In the genomic region with DNA sequence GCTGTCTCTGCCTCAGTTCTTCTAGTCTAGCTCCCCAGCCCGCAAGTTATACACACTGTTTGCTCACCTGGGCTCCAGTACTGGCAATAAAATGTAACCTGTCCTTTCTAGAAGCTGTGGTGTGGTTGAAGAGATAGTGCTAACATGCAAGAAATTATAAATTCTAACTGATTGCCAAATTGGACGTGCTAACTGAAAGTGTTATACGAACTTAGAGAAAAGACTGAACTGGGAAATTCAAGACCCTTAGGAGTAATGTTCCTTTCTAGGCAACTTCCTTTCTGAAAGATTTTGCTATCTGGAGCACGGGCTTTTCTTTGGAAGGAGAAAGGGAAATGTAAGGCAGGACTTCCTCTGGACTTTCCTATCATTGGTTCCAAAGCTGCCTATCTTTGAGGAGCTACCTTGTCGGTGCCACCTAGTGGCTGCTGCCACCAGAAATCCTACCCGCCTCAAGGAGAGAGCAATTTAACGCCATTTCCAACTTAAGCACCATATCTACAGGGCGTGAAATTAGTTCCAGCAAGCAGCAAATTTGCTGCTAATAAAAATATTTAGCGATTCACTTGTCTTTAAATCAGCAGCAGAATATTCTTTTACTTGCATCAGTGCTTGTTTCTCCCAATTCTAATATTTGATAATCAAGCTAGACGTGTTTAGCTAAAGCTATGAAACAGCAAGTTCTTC, we compare ENCODE assay signal across 8 cellular contexts. TPM values are rescaled to one million over a fixed set of nuclear protein-coding genes. Genes with fewer than 3 reads are reported as not detected.
DNase-seq lines count a peak whose midpoint lies in the region; ATAC-seq and TF ChIP-seq lines count a peak whose summit lies in the region.

No MANE protein-coding gene starts in this region.

- no peaks in the 10 kb centered on the region for H3K36me3 Mint-ChIP-seq in brain

- TF ChIP-seq POLR2A in GM18505 (IDR thresholded peaks at IDR 0.05; ENCODE audit: borderline replicate concordance, extremely low read depth, insufficient read depth, insufficient read length), result no peak

- intact Hi-C loops in left colon (cut with DNase I, micrococcal nuclease), result no loop called here

- peak; percentile 28 for TF ChIP-seq CTCF in AG09309 (IDR thresholded peaks at IDR 0.05; ENCODE audit: control insufficient read depth, insufficient read depth, low read depth, low read length, missing control alignments)
- peak; percentile 22 to 41 for TF ChIP-seq CTCF in brain (conservative IDR thresholded peaks at IDR 0.05)

- H3K4me1 Mint-ChIP-seq in brain, result peaks cover 20% of the 10 kb centered on the region

- peak overlapping the region in 2 of 5 experiments; percentile 32 to 52 for H3K4me3 Mint-ChIP-seq in brain

- H3K4me3 ChIP-seq in AG09309 (ENCODE audit: control insufficient read depth, low read depth, low read length), result no peak overlapping the region

- H3K9me3 Mint-ChIP-seq in brain, result no peaks in the 10 kb centered on the region

- no peak for DNase-seq in AG09309 (ENCODE audit: low read depth)
- peak; percentile 39 to 56 for DNase-seq in left colon
- peak in 4 of 6 experiments; percentile 3 to 15 (median 12) for DNase-seq in stimulated activated naive CD4-positive, alpha-beta T cell (lab: John Stamatoyannopoulos, UW)

- peaks cover 3% of the 10 kb centered on the region for H3K27me3 Mint-ChIP-seq in brain

- H3K27ac Mint-ChIP-seq in brain, result peak overlapping the region in 3 of 5 experiments; percentile 46 to 78 (median 47)

- ATAC-seq in GM18502 (IDR thresholded peaks at IDR 0.05; ENCODE audit: poor library complexity, unreplicated experiment) (peak; percentile 89), HG03469 (IDR thresholded peaks at IDR 0.05; ENCODE audit: unreplicated experiment) (peak; percentile 72), left colon (peak; percentile 73), GM18505 (IDR thresholded peaks at IDR 0.05; ENCODE audit: unreplicated experiment) (no peak)

TF ChIP-seq in PFSK-1, 5 proteins besides CTCF, POLR2A, EP300 and RAD21:
- TF ChIP-seq TAF1 (IDR thresholded peaks at IDR 0.05; ENCODE audit: borderline replicate concordance, insufficient read depth, low read length) (peak; percentile 79; the same call in 1 of the 2 replicates), POLR2AphosphoS5 (IDR thresholded peaks at IDR 0.05; ENCODE audit: low read depth, low read length) (peak; percentile 87)
- TF ChIP-seq, protein P1, sequence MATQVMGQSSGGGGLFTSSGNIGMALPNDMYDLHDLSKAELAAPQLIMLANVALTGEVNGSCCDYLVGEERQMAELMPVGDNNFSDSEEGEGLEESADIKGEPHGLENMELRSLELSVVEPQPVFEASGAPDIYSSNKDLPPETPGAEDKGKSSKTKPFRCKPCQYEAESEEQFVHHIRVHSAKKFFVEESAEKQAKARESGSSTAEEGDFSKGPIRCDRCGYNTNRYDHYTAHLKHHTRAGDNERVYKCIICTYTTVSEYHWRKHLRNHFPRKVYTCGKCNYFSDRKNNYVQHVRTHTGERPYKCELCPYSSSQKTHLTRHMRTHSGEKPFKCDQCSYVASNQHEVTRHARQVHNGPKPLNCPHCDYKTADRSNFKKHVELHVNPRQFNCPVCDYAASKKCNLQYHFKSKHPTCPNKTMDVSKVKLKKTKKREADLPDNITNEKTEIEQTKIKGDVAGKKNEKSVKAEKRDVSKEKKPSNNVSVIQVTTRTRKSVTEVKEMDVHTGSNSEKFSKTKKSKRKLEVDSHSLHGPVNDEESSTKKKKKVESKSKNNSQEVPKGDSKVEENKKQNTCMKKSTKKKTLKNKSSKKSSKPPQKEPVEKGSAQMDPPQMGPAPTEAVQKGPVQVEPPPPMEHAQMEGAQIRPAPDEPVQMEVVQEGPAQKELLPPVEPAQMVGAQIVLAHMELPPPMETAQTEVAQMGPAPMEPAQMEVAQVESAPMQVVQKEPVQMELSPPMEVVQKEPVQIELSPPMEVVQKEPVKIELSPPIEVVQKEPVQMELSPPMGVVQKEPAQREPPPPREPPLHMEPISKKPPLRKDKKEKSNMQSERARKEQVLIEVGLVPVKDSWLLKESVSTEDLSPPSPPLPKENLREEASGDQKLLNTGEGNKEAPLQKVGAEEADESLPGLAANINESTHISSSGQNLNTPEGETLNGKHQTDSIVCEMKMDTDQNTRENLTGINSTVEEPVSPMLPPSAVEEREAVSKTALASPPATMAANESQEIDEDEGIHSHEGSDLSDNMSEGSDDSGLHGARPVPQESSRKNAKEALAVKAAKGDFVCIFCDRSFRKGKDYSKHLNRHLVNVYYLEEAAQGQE (IDR thresholded peaks at IDR 0.05; ENCODE audit: insufficient read depth in 1 of 2, low read depth in 2 of 2, low read length in 2 of 2), result no peak
TF ChIP-seq in PFSK-1: peak in this region for 2.

RNA-seq across cellular contexts. Expression of a gene that starts 12.7 kb away (rescaled TPM):
- polyA plus RNA-seq in PFSK-1 (2012; ENCODE audit: insufficient read length, low read depth), result 13.5 TPM
- 24.8 TPM for polyA plus RNA-seq in brain (ENCODE audit: insufficient read depth, low read depth, low replicate concordance)
- 10 to 100 TPM; 11.3 to 13.3 TPM for total RNA-seq in left colon

RNA-seq across cellular contexts. Expression of a gene that starts 40.5 kb away (rescaled TPM):
- polyA plus RNA-seq in PFSK-1 (2012; ENCODE audit: insufficient read length, low read depth), result 34.1 TPM
- polyA plus RNA-seq in brain (ENCODE audit: insufficient read depth, low read depth, low replicate concordance), result 6.4 TPM
- total RNA-seq in left colon, result 1 to 10 TPM in 1 of 2 donors, under 1 TPM in 1; 0.49 to 1.5 TPM
